1 cellular context compared by ENCODE assay signal in the genomic region with DNA sequence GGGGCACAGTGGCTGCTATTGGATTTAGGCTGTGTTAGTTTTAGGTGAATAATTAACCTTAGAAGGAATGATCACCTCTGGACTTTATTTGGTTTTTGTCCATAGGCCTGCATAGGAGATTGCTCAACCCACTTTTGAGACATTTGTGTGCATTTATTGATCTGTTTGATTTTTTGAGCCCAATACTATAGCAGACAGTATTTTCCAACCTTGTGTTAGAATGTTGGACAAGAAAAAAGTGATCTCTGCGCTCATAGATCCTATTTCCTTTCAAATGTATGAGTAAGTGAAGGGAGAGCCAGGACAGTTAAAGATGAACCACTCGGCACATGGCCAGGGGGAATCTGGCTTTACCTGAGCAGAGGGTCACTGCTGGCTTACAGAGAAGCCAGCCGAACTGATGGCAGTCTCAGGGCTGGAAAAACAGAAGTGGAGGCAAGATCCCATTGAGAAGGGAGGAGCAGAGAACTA.
TF ChIP-seq lines count a peak whose summit lies in the region.

No MANE protein-coding gene starts in this region.

TF ChIP-seq in A549, 52 proteins besides CTCF, POLR2A, EP300 and RAD21 (continued from another document):
- TF ChIP-seq, protein P1, sequence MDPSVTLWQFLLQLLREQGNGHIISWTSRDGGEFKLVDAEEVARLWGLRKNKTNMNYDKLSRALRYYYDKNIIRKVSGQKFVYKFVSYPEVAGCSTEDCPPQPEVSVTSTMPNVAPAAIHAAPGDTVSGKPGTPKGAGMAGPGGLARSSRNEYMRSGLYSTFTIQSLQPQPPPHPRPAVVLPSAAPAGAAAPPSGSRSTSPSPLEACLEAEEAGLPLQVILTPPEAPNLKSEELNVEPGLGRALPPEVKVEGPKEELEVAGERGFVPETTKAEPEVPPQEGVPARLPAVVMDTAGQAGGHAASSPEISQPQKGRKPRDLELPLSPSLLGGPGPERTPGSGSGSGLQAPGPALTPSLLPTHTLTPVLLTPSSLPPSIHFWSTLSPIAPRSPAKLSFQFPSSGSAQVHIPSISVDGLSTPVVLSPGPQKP (IDR thresholded peaks at IDR 0.05; ENCODE audit: low read depth, low read length) = no peak
- no peak for TF ChIP-seq EHMT2 (IDR thresholded peaks at IDR 0.05; ENCODE audit: low read depth)
- no peak for TF ChIP-seq HOXB13 (CRISPR knock-in tag; IDR thresholded peaks at IDR 0.05; ENCODE audit: low read depth)
- no peak for TF ChIP-seq RARB (CRISPR knock-in tag; IDR thresholded peaks at IDR 0.05)
- TF ChIP-seq FOSL2 (IDR thresholded peaks at IDR 0.05) = no peak
- TF ChIP-seq FOSL2 (CRISPR knock-in tag; IDR thresholded peaks at IDR 0.05) = no peak
- no peak for TF ChIP-seq TP53 (CRISPR knock-in tag; IDR thresholded peaks at IDR 0.05)
